7 cellular contexts compared by ENCODE assay signal in the genomic region with DNA sequence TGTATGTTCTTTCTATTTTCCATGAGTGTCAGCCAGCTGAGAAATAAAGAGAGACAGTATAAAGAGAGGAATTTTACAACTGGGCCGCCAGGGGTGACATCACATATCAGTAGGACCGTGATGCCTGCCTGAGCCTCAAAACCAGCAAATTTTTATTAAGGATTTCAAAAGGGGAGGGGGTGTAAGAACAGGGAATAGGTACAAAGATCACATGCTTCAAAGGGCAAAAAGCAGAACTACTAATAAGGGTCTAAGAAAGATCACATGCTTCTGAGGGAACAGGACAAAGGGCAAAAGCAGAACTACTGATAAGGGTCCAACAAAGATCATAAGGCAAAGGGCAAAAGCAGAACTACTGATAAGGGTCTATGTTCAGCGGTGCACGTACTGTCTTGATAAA. TPM values are rescaled to one million over a fixed set of nuclear protein-coding genes. Genes with fewer than 3 reads are reported as not detected.
"Had no signal": no experiment of that assay in that cellular context is flagged by ENCODE, and none has a peak within 500 bp of the region (broad histone marks: within the 10 kb centered on the region; RNA-seq: fewer than 3 reads in every experiment).

No MANE protein-coding gene starts in this region.

RNA-seq across cellular contexts. Expression of a gene that starts 47.3 kb away (rescaled TPM):
- total RNA-seq: GM23248, GM23338, H1, H7, H9, HFFc6 had no signal
- polyA plus RNA-seq: GM23248, GM23338, H1 had no signal

RNA-seq across cellular contexts. Expression of a gene that starts 58.9 kb away (rescaled TPM):
- total RNA-seq: GM23248, GM23338, H1, H4, H7, H9, HFFc6 had no signal
- polyA plus RNA-seq: GM23248, GM23338, H1 had no signal
